ENCODE assay signal across 8 cellular contexts in genomic region chr15:63610209-63610841, GRCh38. TPM values are rescaled to one million over a fixed set of nuclear protein-coding genes. Genes with fewer than 3 reads are reported as not detected.
DNase-seq lines count a peak whose midpoint lies in the region; ATAC-seq and TF ChIP-seq lines count a peak whose summit lies in the region.

No MANE protein-coding gene starts in this region.

- DNase-seq in HEK293T (ENCODE audit: extremely low spot score): peak; percentile 65
- peak; percentile 38 for DNase-seq in NCI-H146 treated with DMSO at 0.1 percent for 48 hours (lab: John Stamatoyannopoulos, UW; ENCODE audit: unreplicated experiment)
- peak; percentile 39 to 59 (median 40) for DNase-seq in T-helper 17 cell
- DNase-seq in astrocyte of the hippocampus (ENCODE audit: low read depth, low spot score): peak; percentile 92
- peak; percentile 70 to 89 for DNase-seq in hippocampal formation (lab: John Stamatoyannopoulos, UW)
- DNase-seq in sciatic nerve (ENCODE audit: low spot score): peak; percentile 79

- peak overlapping the region; percentile 54 for H3K27ac ChIP-seq in DOHH2 (ENCODE audit: low read depth, low read length)

- peak overlapping the region; percentile 75 for H3K4me3 Mint-ChIP-seq in T-helper 17 cell

- intact Hi-C loops in sciatic nerve (cut with DNase I): no loop called here

- no peaks in the 10 kb centered on the region for H3K9me3 ChIP-seq in DOHH2 (ENCODE audit: control insufficient read depth, insufficient read depth, low read length)
- H3K9me3 ChIP-seq in T-helper 17 cell (ENCODE audit: control insufficient read depth, low read length, poor library complexity, severe bottlenecking): no peaks in the 10 kb centered on the region

- peak; percentile 89 for TF ChIP-seq CTCF in DOHH2 (IDR thresholded peaks at IDR 0.05; ENCODE audit: low read depth, low read length, poor library complexity, severe bottlenecking)

- H3K36me3 ChIP-seq in DOHH2 (ENCODE audit: control insufficient read depth, low read length): peaks cover 41% of the 10 kb centered on the region

- H3K9me2 ChIP-seq in DOHH2 (replicated peaks; ENCODE audit: control insufficient read depth, low read length): no peaks in the 10 kb centered on the region

- no peaks in the 10 kb centered on the region for H3K79me2 ChIP-seq in DOHH2 (ENCODE audit: control insufficient read depth, low read length)

- 0 out of 2 replicates have a peak, but pooled peaks cover 6% of the 10 kb centered on the region for H3F3A ChIP-seq in DOHH2 (ENCODE audit: control insufficient read depth, insufficient read depth)

- H4K20me1 ChIP-seq in DOHH2 (ENCODE audit: control insufficient read depth, insufficient read depth, low read depth, low read length): no peaks in the 10 kb centered on the region

- POLR2A ChIA-PET in HEK293T (lab: Yijun Ruan, JAX): no interaction called here

- peak overlapping the region; percentile 42 for H3K4me3 ChIP-seq in DOHH2 (ENCODE audit: low read length)

- ATAC-seq in T-helper 17 cell: peak; percentile 92
- ATAC-seq in sciatic nerve: peak; percentile 86
- ATAC-seq in GM21717 (IDR thresholded peaks at IDR 0.05; ENCODE audit: unreplicated experiment): no peak

- peaks cover 8% of the 10 kb centered on the region for H3K36me3 Mint-ChIP-seq in T-helper 17 cell (ENCODE audit: low read depth)

- H3K4me1 Mint-ChIP-seq in T-helper 17 cell: peaks cover 34% of the 10 kb centered on the region

- CTCF ChIA-PET in HEK293T (lab: Yijun Ruan, JAX): interaction anchor here (0.6 to 1.8 kb wide), 8 partner anchors 11 to 720 kb away, joined by 3 to 5 read pairs (median 4); partner anchors contain the start of gene DAPK2

- H3K27me3 Mint-ChIP-seq in T-helper 17 cell: no peaks in the 10 kb centered on the region

- H3K27me3 ChIP-seq in DOHH2 (ENCODE audit: control insufficient read depth, low read length): no peaks in the 10 kb centered on the region

- H3K4me2 ChIP-seq in DOHH2 (ENCODE audit: low read length): peak overlapping the region; percentile 69

- H3K27ac Mint-ChIP-seq in T-helper 17 cell: peak overlapping the region; percentile 98

- H3K4me1 ChIP-seq in DOHH2 (ENCODE audit: control insufficient read depth, low read length): peaks cover 32% of the 10 kb centered on the region

TF ChIP-seq in HEK293T, 16 proteins besides CTCF, POLR2A, EP300 and RAD21:
- TF ChIP-seq FOXA1 (IDR thresholded peaks at IDR 0.05): no peak
- TF ChIP-seq L3MBTL2 (conservative IDR thresholded peaks at IDR 0.05): no peak
- peak; percentile 52 for TF ChIP-seq PKNOX1 (IDR thresholded peaks at IDR 0.05)
- TF ChIP-seq HDGF (IDR thresholded peaks at IDR 0.05; ENCODE audit: borderline replicate concordance): no peak

RNA-seq across cellular contexts. Expression of gene FBXL22, which starts 13.1 kb away (rescaled TPM):
- 1 to 10 TPM in 1 of 2 donors, under 1 TPM in 1; 0.81 to 1.1 TPM for total RNA-seq in T-helper 17 cell
- 0.71 TPM for total RNA-seq in sciatic nerve

Comparison
In these comparisons a context has a peak if more than half of its experiments do, and no peak if none do; other contexts are left out.
1. DNase-seq: peak in every context shown above with its lines; median percentile 92 in astrocyte of the hippocampus; 80 in hippocampal formation; 79 in sciatic nerve; 65 in HEK293T; 40 in T-helper 17 cell; 38 in NCI-H146 treated with DMSO at 0.1 percent for 48 hours.